In the genomic region with DNA sequence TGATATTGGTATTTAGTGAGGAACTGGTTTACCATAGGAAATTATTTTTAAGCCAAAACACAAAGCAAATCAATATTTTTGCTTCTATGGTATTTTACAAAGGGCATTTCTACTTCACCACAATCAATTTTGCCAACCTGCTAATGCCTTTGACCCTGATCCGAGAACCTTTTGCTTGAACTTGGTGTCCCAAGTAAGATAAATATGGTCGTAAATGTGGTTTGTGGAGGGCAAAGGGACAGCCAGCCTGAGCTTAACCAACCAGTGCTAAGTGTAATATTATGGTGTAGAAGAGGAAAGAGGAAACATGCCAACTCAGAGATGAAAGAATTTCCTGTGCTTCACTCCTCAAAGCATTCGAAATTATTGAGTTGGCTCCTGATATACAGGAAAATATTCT, we compare ENCODE assay signal across 17 cellular contexts.
"Had no signal": no experiment of that assay in that cellular context is flagged by ENCODE, and none has a peak within 500 bp of the region (broad histone marks: within the 10 kb centered on the region; RNA-seq: fewer than 3 reads in every experiment).

No MANE protein-coding gene starts in this region.

- H3K4me3 ChIP-seq: thoracic aorta had no signal

- H3K9me3 ChIP-seq: thoracic aorta had no signal

- H3K27me3 ChIP-seq: foreskin keratinocyte had no signal

- H3K9me3 Mint-ChIP-seq: type B pancreatic cell had no signal

- H3K36me3 ChIP-seq: thoracic aorta had no signal

- H3K4me3 Mint-ChIP-seq: endodermal cell; natural killer cell; neural crest cell; stimulated activated naive B cell treated with anti-CD40 and anti-IgM and Interleukin-4, amounts not matched to agents 10 μg/mL and 1 μg/mL and 100 μg/mL, for 72 hours; stimulated activated naive CD8-positive, alpha-beta T cell treated with anti-CD3 and anti-CD28 coated beads, Interleukin-15, amount 100 ng/mL, for 72 hours; type B pancreatic cell had no signal

- H3K27me3 Mint-ChIP-seq: stimulated activated naive CD8-positive, alpha-beta T cell treated with anti-CD3 and anti-CD28 coated beads, Interleukin-15, amount 100 ng/mL, for 72 hours; type B pancreatic cell had no signal

- H3K36me3 Mint-ChIP-seq: natural killer cell, type B pancreatic cell had no signal

- ATAC-seq: foreskin keratinocyte; left cardiac atrium; natural killer cell; sciatic nerve; stimulated activated naive B cell treated with anti-CD40 and anti-IgM and Interleukin-4, amounts not matched to agents 10 μg/mL and 1 μg/mL and 100 μg/mL, for 72 hours; stimulated activated naive CD8-positive, alpha-beta T cell treated with anti-CD3 and anti-CD28 coated beads, Interleukin-15, amount 100 ng/mL, for 72 hours had no signal

- H3K27ac ChIP-seq: foreskin keratinocyte, thoracic aorta had no signal

- H3K4me1 ChIP-seq: foreskin keratinocyte had no signal

- DNase-seq: dermis blood vessel endothelial cell; endodermal cell; erythroblast; foreskin keratinocyte; kidney; left cardiac atrium; natural killer cell; posterior cingulate gyrus; stimulated activated CD4-positive, alpha-beta T cell treated with anti-CD3 and anti-CD28 coated beads, Interleukin-2, amount 100 ng/mL, for 24 hours; stimulated activated CD4-positive, alpha-beta T cell treated with anti-CD3 and anti-CD28 coated beads, Interleukin-4, amount 100 ng/mL, for 4 hours; stimulated activated naive B cell treated with anti-CD40 and anti-IgM and Interleukin-4, amounts not matched to agents 10 μg/mL and 1 μg/mL and 100 μg/mL, for 72 hours; stimulated activated naive CD8-positive, alpha-beta T cell treated with anti-CD3 and anti-CD28 coated beads, Interleukin-15, amount 100 ng/mL, for 72 hours; substantia nigra had no signal

- H3K27ac Mint-ChIP-seq: endodermal cell; natural killer cell; stimulated activated naive B cell treated with anti-CD40 and anti-IgM and Interleukin-4, amounts not matched to agents 10 μg/mL and 1 μg/mL and 100 μg/mL, for 72 hours; stimulated activated naive CD8-positive, alpha-beta T cell treated with anti-CD3 and anti-CD28 coated beads, Interleukin-15, amount 100 ng/mL, for 72 hours; type B pancreatic cell had no signal

- H3K4me1 Mint-ChIP-seq: endodermal cell; natural killer cell; neural crest cell; stimulated activated naive CD8-positive, alpha-beta T cell treated with anti-CD3 and anti-CD28 coated beads, Interleukin-15, amount 100 ng/mL, for 72 hours had no signal
